ENCODE assay signal across 7 cellular contexts in genomic region chr10:117442944-117443676, GRCh38.
DNase-seq lines count a peak whose midpoint lies in the region; ATAC-seq and TF ChIP-seq lines count a peak whose summit lies in the region.

No MANE protein-coding gene starts in this region.

- no peaks in the 10 kb centered on the region for H3K4me1 ChIP-seq in endocrine pancreas (ENCODE audit: control insufficient read depth, insufficient read depth, low read length)

- peak; percentile 76 for ATAC-seq in HG02884 (IDR thresholded peaks at IDR 0.05; ENCODE audit: unreplicated experiment)

- no peaks in the 10 kb centered on the region for H3K27me3 ChIP-seq in endocrine pancreas (ENCODE audit: control insufficient read depth, insufficient read depth, low read length)

- H3K9ac ChIP-seq in endocrine pancreas (ENCODE audit: control insufficient read depth, insufficient read depth, low read length), result no peak overlapping the region

- TF ChIP-seq CTCF in GM13977 (IDR thresholded peaks at IDR 0.05; ENCODE audit: extremely low read depth, insufficient read depth, missing control alignments), result peak; percentile 84

- H3K9me3 ChIP-seq in endocrine pancreas (ENCODE audit: control insufficient read depth, low read length), result no peaks in the 10 kb centered on the region

- peak overlapping the region; percentile 43 for H3K4me3 ChIP-seq in endocrine pancreas (ENCODE audit: control insufficient read depth, insufficient read depth, low read length)

- H3K36me3 ChIP-seq in endocrine pancreas (ENCODE audit: control insufficient read depth, insufficient read depth, low read length), result no peaks in the 10 kb centered on the region

- in situ Hi-C loops in GM13977 (cut with MboI; ENCODE audit: low pct_unique_long_range_greater_than_20kb, low sequenced_read_pairs, unreplicated experiment), result loop anchor here (25.0 kb wide), 1 partner anchor 231 kb away; no protein-coding TSS in a partner anchor

- peak; percentile 75 for DNase-seq in GM13977 (ENCODE audit: low spot score)
- DNase-seq in NCI-H69 (lab: John Stamatoyannopoulos, UW), result peak; percentile 88
- DNase-seq in activated CD8-positive, alpha-beta memory T cell treated with anti-CD3 and anti-CD28 coated beads for 24 hours, result peak; percentile 75
- DNase-seq in mesenteric fat pad (ENCODE audit: low spot score), result peak; percentile 92
- peak; percentile 17 to 25 for DNase-seq in stimulated activated CD8-positive, alpha-beta memory T cell treated with anti-CD3 and anti-CD28 coated beads, Interleukin-15, amount 100 ng/mL, for 48 hours (ENCODE audit: low read depth in 2 of 2)

Comparison
In these comparisons a context has a peak if more than half of its experiments do, and no peak if none do; other contexts are left out.
1. Peak in every context shown above with its lines: DNase-seq, ATAC-seq and H3K4me3 ChIP-seq.
2. DNase-seq: peak in every context shown above with its lines; median percentile 92 in mesenteric fat pad; 88 in NCI-H69; 75 in GM13977; 75 in activated CD8-positive, alpha-beta memory T cell treated with anti-CD3 and anti-CD28 coated beads for 24 hours; 21 in stimulated activated CD8-positive, alpha-beta memory T cell treated with anti-CD3 and anti-CD28 coated beads, Interleukin-15, amount 100 ng/mL, for 48 hours.